ENCODE assay signal across 28 cellular contexts in the genomic region with DNA sequence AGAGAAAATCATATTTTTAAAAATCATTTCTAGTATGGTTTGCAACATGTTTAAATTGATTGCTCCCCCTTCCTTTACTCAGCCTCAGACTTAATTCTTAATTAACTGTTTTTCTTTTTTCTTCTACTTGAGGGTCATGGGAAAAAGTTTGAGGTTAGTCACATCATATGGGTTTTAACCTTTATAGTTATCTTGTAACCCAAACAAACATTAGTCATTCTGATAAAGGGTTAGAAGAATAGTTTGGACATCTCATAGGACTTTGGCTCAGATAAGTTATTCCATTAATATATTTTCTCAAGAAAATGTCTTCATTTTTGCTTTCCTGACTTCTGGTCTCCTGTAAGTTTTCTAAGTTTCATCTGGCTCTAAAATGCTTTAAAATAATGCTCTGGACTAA. TPM values are rescaled to one million over a fixed set of nuclear protein-coding genes. Genes with fewer than 3 reads are reported as not detected.
DNase-seq lines count a peak whose midpoint lies in the region; ATAC-seq and TF ChIP-seq lines count a peak whose summit lies in the region.
"Had no signal": no experiment of that assay in that cellular context is flagged by ENCODE, and none has a peak within 500 bp of the region (broad histone marks: within the 10 kb centered on the region; RNA-seq: fewer than 3 reads in every experiment).

No MANE protein-coding gene starts in this region.

- TF ChIP-seq POLR2A in transverse colon (IDR thresholded peaks at IDR 0.05): no peak

- in situ Hi-C loops in transverse colon (cut with MboI; ENCODE audit: low pct_ligation_motif_present in 1 of 4, low pct_unique_long_range_greater_than_20kb in 1 of 4, low sequenced_read_pairs in 3 of 4): no loop called here

- intact Hi-C loops in left ventricle myocardium inferior (cut with micrococcal nuclease): no loop called here
- intact Hi-C loops in heart right ventricle (cut with DNase I): no loop called here
- intact Hi-C loops in transverse colon (cut with DNase I; ENCODE audit: low total_unique reads): no loop called here

- H3K27ac ChIP-seq in left ventricle myocardium inferior (replicated peaks) (peak overlapping the region; percentile 14), heart right ventricle (peak overlapping the region in 1 of 10 donors; percentile 37), transverse colon (no peak overlapping the region)
- H3K27ac ChIP-seq: 22Rv1, esophagus muscularis mucosa, HL-60, pancreas, VCaP had no signal

- no peak for DNase-seq in left ventricle myocardium inferior
- DNase-seq in heart right ventricle: no peak
- DNase-seq in choroid plexus epithelial cell (ENCODE audit: low read depth): peak; percentile 13
- DNase-seq in pulmonary artery endothelial cell (ENCODE audit: low read depth, low spot score): peak; percentile 37
- DNase-seq in activated T-cell treated with anti-CD3 and anti-CD28 coated beads, Interleukin-2, amount 50 U/mL, for 1 hour: no peak
- DNase-seq in transverse colon: no peak
- DNase-seq: activated CD4-positive, alpha-beta T cell treated with anti-CD3 and anti-CD28 coated beads for 4 hours; activated effector memory CD4-positive, alpha-beta T cell treated with Interleukin-2 at 50 U/mL for 16 hours; aorta; caudate nucleus; endodermal cell; NCI-H1436; NCI-H2081 treated with DMSO at 0.1 percent for 48 hours; NCI-H345; NCI-H69; pancreas; retina; SHP77; stimulated activated naive CD4-positive, alpha-beta T cell had no signal

- no peak for ATAC-seq in heart right ventricle
- ATAC-seq in SK-N-SH treated with all-trans-retinoic acid at 6 μM for 48 hours: no peak
- ATAC-seq in GM18520 (IDR thresholded peaks at IDR 0.05; ENCODE audit: unreplicated experiment): no peak
- ATAC-seq: Panc1 had no signal

- H3K36me3 ChIP-seq in left ventricle myocardium inferior (no peaks in the 10 kb centered on the region), heart right ventricle (no peaks in the 10 kb centered on the region), transverse colon (no peaks in the 10 kb centered on the region)
- H3K36me3 ChIP-seq: esophagus muscularis mucosa, pancreas, suprapubic skin had no signal

- peaks cover 30% of the 10 kb centered on the region for H3K4me1 ChIP-seq in left ventricle myocardium inferior
- H3K4me1 ChIP-seq in heart right ventricle: peaks cover 0 to 30% (median 21%) of the 10 kb centered on the region in 9 donors
- peaks cover 0 to 5% (median 0%) of the 10 kb centered on the region in 4 donors for H3K4me1 ChIP-seq in transverse colon

- TF ChIP-seq CTCF in left ventricle myocardium inferior (IDR thresholded peaks at IDR 0.05; ENCODE audit: borderline replicate concordance): no peak
- no peak for TF ChIP-seq CTCF in heart right ventricle (IDR thresholded peaks at IDR 0.05)
- no peak for TF ChIP-seq CTCF in choroid plexus epithelial cell (conservative IDR thresholded peaks at IDR 0.05; ENCODE audit: low read depth, low read length)
- no peak for TF ChIP-seq CTCF in transverse colon (IDR thresholded peaks at IDR 0.05)

- no peaks in the 10 kb centered on the region for H3K9me3 ChIP-seq in left ventricle myocardium inferior (replicated peaks)
- no peaks in the 10 kb centered on the region for H3K9me3 ChIP-seq in heart right ventricle
- no peaks in the 10 kb centered on the region for H3K9me3 ChIP-seq in transverse colon
- H3K9me3 ChIP-seq: esophagus muscularis mucosa, pancreas, suprapubic skin had no signal

- H3K27me3 ChIP-seq in left ventricle myocardium inferior (ENCODE audit: low read depth): no peaks in the 10 kb centered on the region
- no peaks in the 10 kb centered on the region for H3K27me3 ChIP-seq in heart right ventricle
- H3K27me3 ChIP-seq in transverse colon: no peaks in the 10 kb centered on the region
- H3K27me3 ChIP-seq: esophagus muscularis mucosa, pancreas, suprapubic skin had no signal

- H3K4me3 ChIP-seq in left ventricle myocardium inferior (no peak overlapping the region), heart right ventricle (no peak overlapping the region), choroid plexus epithelial cell (ENCODE audit: low read depth, low read length) (no peak overlapping the region), transverse colon (no peak overlapping the region)
- H3K4me3 ChIP-seq: esophagus muscularis mucosa, lung, pancreas, suprapubic skin had no signal

- no peak for TF ChIP-seq EP300 in transverse colon (IDR thresholded peaks at IDR 0.05; ENCODE audit: low read depth)

TF ChIP-seq in SK-N-SH treated with all-trans-retinoic acid at 6 μM for 48 hours, 23 proteins besides CTCF, POLR2A, EP300 and RAD21:
- TF ChIP-seq ZNF70 (CRISPR knock-in tag; IDR thresholded peaks at IDR 0.05) (no peak), CSDC2 (CRISPR knock-in tag; IDR thresholded peaks at IDR 0.05) (no peak), ISL1 (CRISPR knock-in tag; IDR thresholded peaks at IDR 0.05) (0 out of 2 replicates have a peak, but pooled peaks have one; percentile 9), ZFP30 (CRISPR knock-in tag; IDR thresholded peaks at IDR 0.05) (no peak), ESRRG (CRISPR knock-in tag; IDR thresholded peaks at IDR 0.05) (no peak)
TF ChIP-seq in SK-N-SH treated with all-trans-retinoic acid at 6 μM for 48 hours: peak in this region for 1.

RNA-seq across cellular contexts. Expression of gene TSPYL1, which starts 34.5 kb away (rescaled TPM):
- total RNA-seq in left ventricle myocardium inferior (89.5 TPM), heart right ventricle (100 to 1,000 TPM in 7 of 10 donors, 10 to 100 TPM in 3; 76.6 to 143 (median 114) TPM), pulmonary artery endothelial cell (92.8 and 113 TPM in 2 replicates), transverse colon (10 to 100 TPM; 16.1 to 59.8 (median 47.9) TPM)
- 10 to 100 TPM; 14.0 to 27.1 TPM for polyA plus RNA-seq in heart right ventricle

RNA-seq across cellular contexts. Expression of gene DSE, which starts 56.5 kb away (rescaled TPM):
- 14.0 TPM for total RNA-seq in left ventricle myocardium inferior
- total RNA-seq in heart right ventricle: 10 to 100 TPM in 8 of 10 donors, 1 to 10 TPM in 2; 8.8 to 25.4 (median 12.7) TPM
- 1 to 10 TPM; 3.8 to 5.1 TPM for polyA plus RNA-seq in heart right ventricle
- 64.2 and 66.1 TPM in 2 replicates for total RNA-seq in pulmonary artery endothelial cell
- 10 to 100 TPM in 2 of 4 donors, 1 to 10 TPM in 2; 3.8 to 16.7 (median 9.2) TPM for total RNA-seq in transverse colon

Comparison
In these comparisons a context has a peak if more than half of its experiments do, and no peak if none do; other contexts are left out.
1. DNase-seq: peak in choroid plexus epithelial cell (single experiment) and pulmonary artery endothelial cell (single experiment); none in left ventricle myocardium inferior (single experiment), heart right ventricle (0 of 2), activated T-cell treated with anti-CD3 and anti-CD28 coated beads, Interleukin-2, amount 50 U/mL, for 1 hour (single experiment) and transverse colon (single experiment).